In the genomic region with DNA sequence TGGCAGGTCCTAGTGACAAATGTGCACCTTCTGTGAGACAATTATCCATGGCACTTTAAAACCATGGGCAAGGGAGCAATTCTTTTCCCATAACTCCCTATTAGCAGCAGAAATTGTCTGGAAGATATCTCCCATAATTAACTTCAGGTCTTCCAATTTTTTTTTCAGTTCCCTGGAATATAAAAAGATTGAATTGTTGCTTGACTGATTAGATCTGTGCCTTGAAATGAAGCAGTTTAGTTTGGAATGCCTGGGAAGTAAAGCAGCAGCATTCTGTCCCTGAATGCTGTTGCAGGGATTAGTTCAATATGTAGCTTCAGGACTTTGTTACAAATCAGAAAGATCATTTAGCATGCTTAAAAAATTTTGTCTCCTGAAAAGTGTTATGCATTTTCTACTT, we compare ENCODE assay signal across 25 cellular contexts.
"Had no signal": no experiment of that assay in that cellular context is flagged by ENCODE, and none has a peak within 500 bp of the region (broad histone marks: within the 10 kb centered on the region; RNA-seq: fewer than 3 reads in every experiment).

No MANE protein-coding gene starts in this region.

- H3K36me3 ChIP-seq: left lung, lower lobe of right lung, ovary, prostate gland, stomach, thyroid gland, transverse colon, upper lobe of left lung, vagina had no signal

- DNase-seq: midbrain; naive thymus-derived CD4-positive, alpha-beta T cell; ovary; retina; stimulated activated CD4-positive, alpha-beta T cell treated with anti-CD3 and anti-CD28 coated beads, Interleukin-12 subunit alpha, Interleukin-12 subunit beta, amount 100 ng/mL, for 4 hours; stimulated activated CD4-positive, alpha-beta T cell treated with anti-CD3 and anti-CD28 coated beads, Interleukin-15, amount 100 ng/mL, for 24 hours; stimulated activated CD4-positive, alpha-beta T cell treated with anti-CD3 and anti-CD28 coated beads, Interleukin-2, amount 100 ng/mL, for 24 hours; stimulated activated CD4-positive, alpha-beta T cell treated with anti-CD3 and anti-CD28 coated beads, Interleukin-4, amount 100 ng/mL, for 1 hour; stimulated activated naive CD8-positive, alpha-beta T cell treated with anti-CD3 and anti-CD28 coated beads, Interleukin-15, Interleukin-2, amounts not matched to agents 100 U/mL and 50 U/mL, for 24 hours; testis had no signal

- H3K9me3 Mint-ChIP-seq: naive thymus-derived CD4-positive, alpha-beta T cell; natural killer cell treated with Interleukin-12 subunit alpha and Interleukin-12 subunit beta and Interleukin-15 and Interleukin-18, amount 100 ng/mL, for 72 hours; stimulated activated naive B cell treated with anti-CD40 and anti-IgM and Interleukin-4, amounts not matched to agents 10 μg/mL and 1 μg/mL and 100 μg/mL, for 72 hours had no signal

- H3K36me3 Mint-ChIP-seq: naive thymus-derived CD4-positive, alpha-beta T cell; natural killer cell treated with Interleukin-12 subunit alpha and Interleukin-12 subunit beta and Interleukin-15 and Interleukin-18, amount 100 ng/mL, for 72 hours; stimulated activated naive B cell treated with anti-CD40 and anti-IgM and Interleukin-4, amounts not matched to agents 10 μg/mL and 1 μg/mL and 100 μg/mL, for 72 hours had no signal

- H3K4me3 ChIP-seq: left lung, lower lobe of right lung, mucosa of descending colon, ovary, prostate gland, skin epidermis, stomach, testis, thyroid gland, transverse colon, upper lobe of left lung, vagina had no signal

- H3K9me3 ChIP-seq: left lung, lower lobe of right lung, mucosa of descending colon, ovary, prostate gland, stomach, testis, thyroid gland, transverse colon, upper lobe of left lung, vagina had no signal

- H3K27ac Mint-ChIP-seq: naive thymus-derived CD4-positive, alpha-beta T cell; natural killer cell treated with Interleukin-12 subunit alpha and Interleukin-12 subunit beta and Interleukin-15 and Interleukin-18, amount 100 ng/mL, for 72 hours; stimulated activated naive B cell treated with anti-CD40 and anti-IgM and Interleukin-4, amounts not matched to agents 10 μg/mL and 1 μg/mL and 100 μg/mL, for 72 hours had no signal

- H3K4me3 Mint-ChIP-seq: naive thymus-derived CD4-positive, alpha-beta T cell; natural killer cell treated with Interleukin-12 subunit alpha and Interleukin-12 subunit beta and Interleukin-15 and Interleukin-18, amount 100 ng/mL, for 72 hours; stimulated activated naive B cell treated with anti-CD40 and anti-IgM and Interleukin-4, amounts not matched to agents 10 μg/mL and 1 μg/mL and 100 μg/mL, for 72 hours had no signal

- H3K27me3 ChIP-seq: ovary, stomach, testis, thyroid gland, transverse colon, upper lobe of left lung, vagina had no signal

- H3K4me1 ChIP-seq: lower lobe of right lung, prostate gland, stomach, testis, thyroid gland, transverse colon, upper lobe of left lung, vagina had no signal

- ATAC-seq: left colon; left lung; lower lobe of right lung; mucosa of descending colon; naive thymus-derived CD4-positive, alpha-beta T cell; natural killer cell treated with Interleukin-12 subunit alpha and Interleukin-12 subunit beta and Interleukin-15 and Interleukin-18, amount 100 ng/mL, for 72 hours; right cardiac atrium; sciatic nerve; stimulated activated naive CD8-positive, alpha-beta T cell treated with anti-CD3 and anti-CD28 coated beads, Interleukin-15, Interleukin-2, amounts not matched to agents 100 U/mL and 50 U/mL, for 24 hours had no signal

- H3K27ac ChIP-seq: left lung, lower lobe of right lung, ovary, prostate gland, skin epidermis, stomach, testis, thyroid gland, transverse colon, upper lobe of left lung, vagina had no signal
